23 cellular contexts compared by ENCODE assay signal in genomic region chr4:3253808-3254207, GRCh38. TPM values are rescaled to one million over a fixed set of nuclear protein-coding genes. Genes with fewer than 3 reads are reported as not detected.
DNase-seq lines count a peak whose midpoint lies in the region; ATAC-seq and TF ChIP-seq lines count a peak whose summit lies in the region.
"Had no signal": no experiment of that assay in that cellular context is flagged by ENCODE, and none has a peak within 500 bp of the region (broad histone marks: within the 10 kb centered on the region; RNA-seq: fewer than 3 reads in every experiment).

No MANE protein-coding gene starts in this region.

- H3K27me3 ChIP-seq in transverse colon (no peaks in the 10 kb centered on the region), gastrocnemius medialis (no peaks in the 10 kb centered on the region)
- H3K27me3 ChIP-seq: brain microvascular endothelial cell, colonic mucosa, uterus had no signal

- H3K4me1 Mint-ChIP-seq in glutamatergic neuron (ENCODE audit: low read depth, unreplicated experiment) (peaks cover 1% of the 10 kb centered on the region), natural killer cell (no peaks in the 10 kb centered on the region)
- H3K4me1 Mint-ChIP-seq in activated CD8-positive, alpha-beta T cell treated with anti-CD3 and anti-CD28 coated beads for 36 hours (ENCODE audit: low read depth): no peaks in the 10 kb centered on the region
- H3K4me1 Mint-ChIP-seq: nephron had no signal

- no peak for TF ChIP-seq POLR2A in transverse colon (IDR thresholded peaks at IDR 0.05)
- TF ChIP-seq POLR2A in gastrocnemius medialis (IDR thresholded peaks at IDR 0.05): no peak

- DNase-seq in activated gamma-delta T cell treated with Interleukin-2 at 50 U/mL for 16 hours (peak; percentile 0), activated gamma-delta T cell (lab: John Stamatoyannopoulos, UW) (no peak), glutamatergic neuron (peak; percentile 8), natural killer cell (peak; percentile 11), transverse colon (peak; percentile 3), DMS153 (lab: John Stamatoyannopoulos, UW) (no peak), gastrocnemius medialis (no peak)
- DNase-seq in activated CD8-positive, alpha-beta T cell treated with anti-CD3 and anti-CD28 coated beads for 36 hours: no peak
- DNase-seq: activated CD4-positive, alpha-beta T cell treated with anti-CD3 and anti-CD28 coated beads for 1 hour; activated CD8-positive, alpha-beta memory T cell treated with anti-CD3 and anti-CD28 coated beads for 24 hours; brain microvascular endothelial cell; colonic mucosa; DND-41; midbrain; NCI-H1694 treated with DMSO at 0.1 percent for 48 hours; NCI-H2227 treated with DMSO at 0.1 percent for 48 hours; NCI-H748 treated with DMSO at 0.1 percent for 48 hours; SHP77; stimulated activated naive CD8-positive, alpha-beta T cell treated with anti-CD3 and anti-CD28 coated beads, Interleukin-15, amount 100 ng/mL, for 72 hours had no signal

- 83 to 91% methylated on average over 2 to 13 of the region's 13 CpGs for WGBS in transverse colon (ENCODE audit: low coverage in 1 of 2), 2 donors

- H3K9me3 Mint-ChIP-seq in glutamatergic neuron (ENCODE audit: unreplicated experiment) (peaks cover 7% of the 10 kb centered on the region), natural killer cell (no peaks in the 10 kb centered on the region)
- no peaks in the 10 kb centered on the region for H3K9me3 Mint-ChIP-seq in activated CD8-positive, alpha-beta T cell treated with anti-CD3 and anti-CD28 coated beads for 36 hours
- H3K9me3 Mint-ChIP-seq: nephron; stimulated activated naive CD8-positive, alpha-beta T cell treated with anti-CD3 and anti-CD28 coated beads, Interleukin-15, amount 100 ng/mL, for 72 hours had no signal

- peaks cover 3% of the 10 kb centered on the region for H3K27me3 Mint-ChIP-seq in glutamatergic neuron (ENCODE audit: unreplicated experiment)
- no peaks in the 10 kb centered on the region for H3K27me3 Mint-ChIP-seq in natural killer cell (ENCODE audit: low read depth in 2 of 2)
- H3K27me3 Mint-ChIP-seq in activated CD8-positive, alpha-beta T cell treated with anti-CD3 and anti-CD28 coated beads for 36 hours: no peaks in the 10 kb centered on the region
- H3K27me3 Mint-ChIP-seq: stimulated activated naive CD8-positive, alpha-beta T cell treated with anti-CD3 and anti-CD28 coated beads, Interleukin-15, amount 100 ng/mL, for 72 hours had no signal

- H3K27ac ChIP-seq in transverse colon: no peak overlapping the region
- no peak overlapping the region for H3K27ac ChIP-seq in gastrocnemius medialis
- H3K27ac ChIP-seq: brain microvascular endothelial cell, colonic mucosa, uterus had no signal

- in situ Hi-C loops in transverse colon (cut with MboI; ENCODE audit: low pct_ligation_motif_present in 1 of 4, low pct_unique_long_range_greater_than_20kb in 1 of 4, low sequenced_read_pairs in 3 of 4) (no loop called here), gastrocnemius medialis (cut with MboI; ENCODE audit: low sequenced_read_pairs in 4 of 4) (no loop called here)

- H3K9me3 ChIP-seq in transverse colon (no peaks in the 10 kb centered on the region), gastrocnemius medialis (no peaks in the 10 kb centered on the region)
- H3K9me3 ChIP-seq: colonic mucosa, uterus had no signal

- no peak for TF ChIP-seq EP300 in transverse colon (IDR thresholded peaks at IDR 0.05; ENCODE audit: low read depth)

- H3K4me3 ChIP-seq in transverse colon (no peak overlapping the region), gastrocnemius medialis (no peak overlapping the region)
- H3K4me3 ChIP-seq: colonic mucosa, GM12878, uterus had no signal

- no peaks in the 10 kb centered on the region for H3K36me3 ChIP-seq in transverse colon
- peaks cover 0 to 7% of the 10 kb centered on the region in 2 donors for H3K36me3 ChIP-seq in gastrocnemius medialis
- H3K36me3 ChIP-seq: brain microvascular endothelial cell, colonic mucosa, uterus had no signal

- no peaks in the 10 kb centered on the region for H3K36me3 Mint-ChIP-seq in glutamatergic neuron (ENCODE audit: unreplicated experiment)
- H3K36me3 Mint-ChIP-seq in natural killer cell: no peaks in the 10 kb centered on the region
- no peaks in the 10 kb centered on the region for H3K36me3 Mint-ChIP-seq in activated CD8-positive, alpha-beta T cell treated with anti-CD3 and anti-CD28 coated beads for 36 hours (ENCODE audit: low read depth)

- no peak overlapping the region for H3K4me3 Mint-ChIP-seq in glutamatergic neuron (ENCODE audit: unreplicated experiment)
- H3K4me3 Mint-ChIP-seq in natural killer cell: no peak overlapping the region
- no peak overlapping the region for H3K4me3 Mint-ChIP-seq in activated CD8-positive, alpha-beta T cell treated with anti-CD3 and anti-CD28 coated beads for 36 hours
- H3K4me3 Mint-ChIP-seq: nephron; stimulated activated naive CD8-positive, alpha-beta T cell treated with anti-CD3 and anti-CD28 coated beads, Interleukin-15, amount 100 ng/mL, for 72 hours had no signal

- POLR2A ChIA-PET in activated CD8-positive, alpha-beta T cell treated with anti-CD3 and anti-CD28 coated beads for 36 hours (lab: Charles Lee): no interaction called here

- ATAC-seq in natural killer cell (no peak), gastrocnemius medialis (no peak)
- ATAC-seq in activated CD8-positive, alpha-beta T cell treated with anti-CD3 and anti-CD28 coated beads for 36 hours: no peak
- ATAC-seq: GM12878; stimulated activated naive CD8-positive, alpha-beta T cell treated with anti-CD3 and anti-CD28 coated beads, Interleukin-15, amount 100 ng/mL, for 72 hours had no signal

- H3K4me1 ChIP-seq in transverse colon (no peaks in the 10 kb centered on the region), gastrocnemius medialis (no peaks in the 10 kb centered on the region)
- H3K4me1 ChIP-seq: colonic mucosa, uterus had no signal

- intact Hi-C loops in natural killer cell (cut with micrococcal nuclease) (no loop called here), transverse colon (cut with DNase I; ENCODE audit: low total_unique reads) (no loop called here), gastrocnemius medialis (cut with DNase I; ENCODE audit: low total_unique reads) (no loop called here)
- intact Hi-C loops in activated CD8-positive, alpha-beta T cell treated with anti-CD3 and anti-CD28 coated beads for 36 hours (cut with micrococcal nuclease): no loop called here

- CTCF ChIA-PET in activated CD8-positive, alpha-beta T cell treated with anti-CD3 and anti-CD28 coated beads for 36 hours (lab: Charles Lee): no interaction called here

- no peak for TF ChIP-seq CTCF in glutamatergic neuron (IDR thresholded peaks at IDR 0.05; ENCODE audit: partially characterized antibody, unreplicated experiment)
- TF ChIP-seq CTCF in natural killer cell (IDR thresholded peaks at IDR 0.05): no peak
- TF ChIP-seq CTCF in transverse colon (IDR thresholded peaks at IDR 0.05): no peak
- no peak for TF ChIP-seq CTCF in activated CD8-positive, alpha-beta T cell treated with anti-CD3 and anti-CD28 coated beads for 36 hours (IDR thresholded peaks at IDR 0.05)
- TF ChIP-seq CTCF in gastrocnemius medialis (IDR thresholded peaks at IDR 0.05 in 4 of 5, conservative IDR thresholded peaks at IDR 0.05 in 1 of 5): no peak

- no peak overlapping the region for H3K27ac Mint-ChIP-seq in glutamatergic neuron (ENCODE audit: unreplicated experiment)
- no peak overlapping the region for H3K27ac Mint-ChIP-seq in natural killer cell
- H3K27ac Mint-ChIP-seq in activated CD8-positive, alpha-beta T cell treated with anti-CD3 and anti-CD28 coated beads for 36 hours: no peak overlapping the region
- H3K27ac Mint-ChIP-seq: nephron; stimulated activated naive CD8-positive, alpha-beta T cell treated with anti-CD3 and anti-CD28 coated beads, Interleukin-15, amount 100 ng/mL, for 72 hours had no signal

RNA-seq across cellular contexts. Expression of gene MSANTD1, which starts 4.8 kb away (rescaled TPM):
- 2.6 TPM for total RNA-seq in glutamatergic neuron (ENCODE audit: unreplicated experiment)
- 1 to 10 TPM in 2 of 3 donors, under 1 TPM in 1; 0.54 to 2.2 (median 1.8) TPM for total RNA-seq in natural killer cell
- total RNA-seq in transverse colon: 1 to 10 TPM in 1 of 4 donors, under 1 TPM in 2, not detected in 1; 0.68 to 1.3 (median 0.80) TPM
- total RNA-seq in activated CD8-positive, alpha-beta T cell treated with anti-CD3 and anti-CD28 coated beads for 36 hours: under 1 TPM; 0.43 TPM
- 1 to 10 TPM in 1 of 4 donors, under 1 TPM in 3; 0.36 to 1.5 (median 0.48) TPM for total RNA-seq in gastrocnemius medialis
- total RNA-seq: HT1080 had no signal

RNA-seq across cellular contexts. Expression of gene RGS12, which starts 39.0 kb away (rescaled TPM):
- total RNA-seq in glutamatergic neuron (ENCODE audit: unreplicated experiment) (107 TPM), natural killer cell (10 to 100 TPM; 10.5 to 12.3 (median 10.6) TPM), transverse colon (10 to 100 TPM; 12.4 to 77.4 (median 17.3) TPM), gastrocnemius medialis (10 to 100 TPM in 3 of 4 donors, 1 to 10 TPM in 1; 9.1 to 22.6 (median 21.1) TPM)
- total RNA-seq in activated CD8-positive, alpha-beta T cell treated with anti-CD3 and anti-CD28 coated beads for 36 hours: 1 to 10 TPM; 4.6 to 4.7 TPM

Comparison
In these comparisons a context has a peak if more than half of its experiments do, and no peak if none do; other contexts are left out.
1. DNase-seq: peak in activated gamma-delta T cell treated with Interleukin-2 at 50 U/mL for 16 hours (single experiment), glutamatergic neuron (single experiment), natural killer cell (single experiment) and transverse colon (single experiment); none in activated gamma-delta T cell (single experiment), activated CD8-positive, alpha-beta T cell treated with anti-CD3 and anti-CD28 coated beads for 36 hours (single experiment), DMS153 (single experiment) and gastrocnemius medialis (0 of 2).